ENCODE assay signal across 9 cellular contexts in the genomic region with DNA sequence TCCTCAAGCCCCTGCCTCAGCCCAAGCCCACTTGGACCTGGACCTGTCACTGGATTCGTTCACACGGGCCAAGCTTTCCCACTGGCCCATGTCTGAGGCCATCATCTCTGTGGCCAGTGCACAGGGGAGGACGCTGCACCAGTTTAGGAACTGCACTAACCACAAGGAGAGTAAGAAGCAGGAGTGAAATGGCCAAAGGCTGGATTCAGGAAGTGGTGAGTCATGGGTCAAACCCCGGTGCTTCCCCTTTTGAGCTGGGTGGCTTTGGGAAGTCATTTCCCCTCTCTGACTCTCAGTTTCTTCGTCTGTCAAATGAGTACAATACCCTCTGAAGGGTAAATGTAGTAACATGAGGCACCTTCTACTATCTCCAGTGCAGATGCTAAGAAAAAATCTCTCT.
DNase-seq lines count a peak whose midpoint lies in the region; ATAC-seq and TF ChIP-seq lines count a peak whose summit lies in the region.
"Had no signal": no experiment of that assay in that cellular context is flagged by ENCODE, and none has a peak within 500 bp of the region (broad histone marks: within the 10 kb centered on the region; RNA-seq: fewer than 3 reads in every experiment).

No MANE protein-coding gene starts in this region.

- H3K79me2 ChIP-seq in HCT116 (ENCODE audit: insufficient read depth, low read length) (no peaks in the 10 kb centered on the region), SK-N-SH (ENCODE audit: insufficient read depth) (no peaks in the 10 kb centered on the region)

- H3K27ac ChIP-seq in HCT116 (ENCODE audit: low read depth, low read length) (peak overlapping the region; percentile 61), SK-N-SH (ENCODE audit: low read depth in 2 of 2, low read length in 1 of 2) (no peak overlapping the region), coronary artery (peak overlapping the region in 1 of 2 donors; percentile 16)
- H3K27ac ChIP-seq: VCaP had no signal

- H4K20me1 ChIP-seq in HCT116 (ENCODE audit: insufficient read depth) (no peaks in the 10 kb centered on the region), SK-N-SH (ENCODE audit: insufficient read depth) (no peaks in the 10 kb centered on the region; the same call in 1 of the 2 replicates)

- H3K4me1 ChIP-seq in HCT116 (ENCODE audit: control insufficient read depth in 1 of 2, insufficient read depth in 2 of 2, low read length in 2 of 2) (peaks cover 47 to 63% of the 10 kb centered on the region in 2 experiments), SK-N-SH (ENCODE audit: control insufficient read depth in 1 of 2, insufficient read depth in 2 of 2, low read depth in 1 of 2, low read length in 1 of 2) (peaks cover 0 to 12% of the 10 kb centered on the region in 2 experiments; a peak in 1 of 4 replicates)

- ATAC-seq in HCT116 (peak; percentile 64), Right ventricle myocardium inferior (peak; percentile 61)
- ATAC-seq in stimulated activated naive CD8-positive, alpha-beta T cell treated with anti-CD3 and anti-CD28 coated beads, Interleukin-15, Interleukin-2, amounts not matched to agents 100 U/mL and 50 U/mL, for 24 hours, result peak; percentile 43

- H3K9me2 ChIP-seq in HCT116 (ENCODE audit: insufficient read depth), result no peaks in the 10 kb centered on the region
- no peaks in the 10 kb centered on the region for H3K9me2 ChIP-seq in SK-N-SH

- TF ChIP-seq CTCF in HCT116 (IDR thresholded peaks at IDR 0.05 in 2 of 3, conservative IDR thresholded peaks at IDR 0.05 in 1 of 3; ENCODE audit: borderline replicate concordance in 1 of 3, insufficient read depth in 1 of 3, low read depth in 2 of 3, low read length in 2 of 3), result no peak
- TF ChIP-seq CTCF in SK-N-SH (IDR thresholded peaks at IDR 0.05), result no peak
- TF ChIP-seq CTCF in coronary artery (IDR thresholded peaks at IDR 0.05), result no peak

- H3K4me2 ChIP-seq in HCT116 (ENCODE audit: low read length) (peak overlapping the region; percentile 78), SK-N-SH (no peak overlapping the region)

- H3K9me3 ChIP-seq in HCT116 (ENCODE audit: control insufficient read depth in 1 of 2, insufficient read depth in 1 of 2, low read depth in 1 of 2, low read length in 2 of 2) (no peaks in the 10 kb centered on the region), SK-N-SH (no peaks in the 10 kb centered on the region)

- no peak for TF ChIP-seq RAD21 in HCT116 (IDR thresholded peaks at IDR 0.05; ENCODE audit: low read depth)
- TF ChIP-seq RAD21 in SK-N-SH (IDR thresholded peaks at IDR 0.05; ENCODE audit: low read length), result no peak

- RAD21 ChIA-PET in HCT116 (lab: Charles Lee; ENCODE audit: low non-redundant PET in 1 of 2, low total read pairs in 2 of 2, uncharacterized antibody in 2 of 2, unreplicated experiment in 2 of 2), result interaction anchor here in 1 of 2 experiments (1.6 kb wide), 1 partner anchor 101 kb away, joined by 6 read pairs; no protein-coding TSS in a partner anchor

- no peak for TF ChIP-seq EP300 in SK-N-SH (IDR thresholded peaks at IDR 0.05; ENCODE audit: borderline replicate concordance in 1 of 2, low read depth in 1 of 2, low read length in 1 of 2)

- no peak for DNase-seq in HCT116 (ENCODE audit: low read depth, low spot score)
- no peak for DNase-seq in SK-N-SH
- no peak for DNase-seq in Right ventricle myocardium inferior (ENCODE audit: missing footprints)
- peak; percentile 10 for DNase-seq in stimulated activated naive CD8-positive, alpha-beta T cell treated with anti-CD3 and anti-CD28 coated beads, Interleukin-15, Interleukin-2, amounts not matched to agents 100 U/mL and 50 U/mL, for 24 hours
- no peak for DNase-seq in NK-92 treated with Interleukin-12 subunit alpha and Interleukin-12 subunit beta, amount 100 ng/mL, for 24 hours (lab: John Stamatoyannopoulos, UW)
- DNase-seq in NCI-H524 treated with DMSO at 0.1 percent for 48 hours (lab: John Stamatoyannopoulos, UW), result no peak
- no peak for DNase-seq in amniotic stem cell (lab: John Stamatoyannopoulos, UW)
- no peak for DNase-seq in coronary artery (ENCODE audit: low spot score)

- BruUV-seq in HCT116 (replicated peaks; lab: Mats Ljungman, UMichigan), result no TSS peak

- H3F3A ChIP-seq in SK-N-SH (replicated peaks; ENCODE audit: insufficient read depth), result no peaks in the 10 kb centered on the region

- H3K4me3 ChIP-seq in HCT116 (replicated peaks in 1 of 2; ENCODE audit: low read depth in 1 of 2, low read length in 2 of 2) (peak overlapping the region in 1 of 2 experiments; percentile 37; a peak in 3 of 4 replicates), SK-N-SH (ENCODE audit: low read depth in 2 of 2, low read length in 1 of 2) (no peak overlapping the region), coronary artery (no peak overlapping the region)

- WGBS in SK-N-SH (ENCODE audit: low lambda C conversion rate), result 43% methylated on average over 5 of the region's 5 CpGs

- H3K27me3 ChIP-seq in HCT116 (ENCODE audit: insufficient read depth, low read length) (no peaks in the 10 kb centered on the region), SK-N-SH (ENCODE audit: insufficient read depth) (no peaks in the 10 kb centered on the region)

- peak overlapping the region; percentile 33 for H2AFZ ChIP-seq in HCT116 (ENCODE audit: low read depth, low read length, poor library complexity, severe bottlenecking)
- H2AFZ ChIP-seq in SK-N-SH (ENCODE audit: low read depth), result no peak overlapping the region

- CTCF ChIA-PET in HCT116 (lab: Charles Lee), result interaction anchor here (0.8 to 1.7 kb wide), 2 partner anchors 77 to 183 kb away, joined by 3 to 5 read pairs; no protein-coding TSS in a partner anchor
- CTCF ChIA-PET in SK-N-SH (lab: Yijun Ruan, JAX), result interaction anchor here (1.0 to 1.6 kb wide), 7 partner anchors 9 to 142 kb away, joined by 3 to 6 read pairs (median 4); no protein-coding TSS in a partner anchor

- intact Hi-C loops in HCT116 (cut with micrococcal nuclease), result no loop called here
- intact Hi-C loops in Right ventricle myocardium inferior (cut with DNase I), result loop anchor here (5.0 kb wide), 1 partner anchor 101 kb away; the partner anchor contains the start of gene CDH22

- POLR2A ChIA-PET in HCT116 (lab: Charles Lee), result interaction anchor here (1.3 to 1.9 kb wide), 2 partner anchors 10 to 54 kb away, joined by 3 to 6 read pairs; no protein-coding TSS in a partner anchor
- POLR2A ChIA-PET in SK-N-SH (lab: Yijun Ruan, JAX), result no interaction called here

- peak overlapping the region; percentile 16 for H3K9ac ChIP-seq in HCT116 (ENCODE audit: low read length)
- no peak overlapping the region for H3K9ac ChIP-seq in SK-N-SH

- H3K36me3 ChIP-seq in HCT116 (ENCODE audit: control insufficient read depth in 1 of 2, insufficient read depth in 2 of 2, low read length in 2 of 2) (no peaks in the 10 kb centered on the region), SK-N-SH (replicated peaks in 1 of 2; ENCODE audit: control insufficient read depth in 1 of 2, insufficient read depth in 2 of 2, low read length in 1 of 2) (no peaks in the 10 kb centered on the region)

- TF ChIP-seq POLR2A in HCT116 (IDR thresholded peaks at IDR 0.05; ENCODE audit: borderline replicate concordance, extremely low read depth, insufficient read depth, insufficient read length), result no peak

TF ChIP-seq in HCT116, 20 proteins besides CTCF, POLR2A, EP300 and RAD21 (continues in another document):
- peak; percentile 48 for TF ChIP-seq MAX (IDR thresholded peaks at IDR 0.05)
- peak; percentile 75 for TF ChIP-seq JUND (IDR thresholded peaks at IDR 0.05)
- TF ChIP-seq EGR1 (IDR thresholded peaks at IDR 0.05; ENCODE audit: low read depth), result no peak
- TF ChIP-seq, protein P1, sequence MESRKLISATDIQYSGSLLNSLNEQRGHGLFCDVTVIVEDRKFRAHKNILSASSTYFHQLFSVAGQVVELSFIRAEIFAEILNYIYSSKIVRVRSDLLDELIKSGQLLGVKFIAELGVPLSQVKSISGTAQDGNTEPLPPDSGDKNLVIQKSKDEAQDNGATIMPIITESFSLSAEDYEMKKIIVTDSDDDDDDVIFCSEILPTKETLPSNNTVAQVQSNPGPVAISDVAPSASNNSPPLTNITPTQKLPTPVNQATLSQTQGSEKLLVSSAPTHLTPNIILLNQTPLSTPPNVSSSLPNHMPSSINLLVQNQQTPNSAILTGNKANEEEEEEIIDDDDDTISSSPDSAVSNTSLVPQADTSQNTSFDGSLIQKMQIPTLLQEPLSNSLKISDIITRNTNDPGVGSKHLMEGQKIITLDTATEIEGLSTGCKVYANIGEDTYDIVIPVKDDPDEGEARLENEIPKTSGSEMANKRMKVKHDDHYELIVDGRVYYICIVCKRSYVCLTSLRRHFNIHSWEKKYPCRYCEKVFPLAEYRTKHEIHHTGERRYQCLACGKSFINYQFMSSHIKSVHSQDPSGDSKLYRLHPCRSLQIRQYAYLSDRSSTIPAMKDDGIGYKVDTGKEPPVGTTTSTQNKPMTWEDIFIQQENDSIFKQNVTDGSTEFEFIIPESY (IDR thresholded peaks at IDR 0.05; ENCODE audit: extremely low read depth, insufficient replicate concordance, low read length), result no peak
- TF ChIP-seq CBX3 (IDR thresholded peaks at IDR 0.05; ENCODE audit: low read depth), result peak; percentile 57; the same call in 1 of the 2 replicates

TF ChIP-seq in SK-N-SH, 30 proteins besides CTCF, POLR2A, EP300 and RAD21:
- no peak for TF ChIP-seq POLR2AphosphoS5 (IDR thresholded peaks at IDR 0.05; ENCODE audit: low read depth, low read length)
- TF ChIP-seq RXRA (IDR thresholded peaks at IDR 0.05; ENCODE audit: borderline replicate concordance, low read depth), result 0 out of 2 replicates have a peak, but pooled peaks have one; percentile 32
- no peak for TF ChIP-seq MXI1 (IDR thresholded peaks at IDR 0.05; ENCODE audit: low read depth, low read length)

Comparison
In these comparisons a context has a peak if more than half of its experiments do, and no peak if none do; other contexts are left out.
1. Of the 11 proteins assayed by ChIP-seq in both SK-N-SH and HCT116: peak only in SK-N-SH: none; only in HCT116: JUND, MAX and POLR2AphosphoS5; in both: none; in neither: 8.